8 cellular contexts compared by ENCODE assay signal in genomic region chr6:33207569-33208088, GRCh38. TPM values are rescaled to one million over a fixed set of nuclear protein-coding genes. Genes with fewer than 3 reads are reported as not detected.
DNase-seq lines count a peak whose midpoint lies in the region; ATAC-seq and TF ChIP-seq lines count a peak whose summit lies in the region.

No MANE protein-coding gene starts in this region.

- H4K20me1 ChIP-seq in osteoblast (ENCODE audit: insufficient read depth, low read length): peaks cover 15% of the 10 kb centered on the region

- no peaks in the 10 kb centered on the region for H3K9me3 Mint-ChIP-seq in activated CD8-positive, alpha-beta T cell treated with anti-CD3 and anti-CD28 coated beads, Interleukin-2, amount 10 ng/mL, durations not matched to agents 7 days and 5 days (ENCODE audit: insufficient read depth)

- H3K36me3 Mint-ChIP-seq in activated CD8-positive, alpha-beta T cell treated with anti-CD3 and anti-CD28 coated beads, Interleukin-2, amount 10 ng/mL, durations not matched to agents 7 days and 5 days (ENCODE audit: low read depth): peaks cover 38% of the 10 kb centered on the region

- CTCF ChIA-PET in HEK293T (lab: Yijun Ruan, JAX): no interaction called here
- CTCF ChIA-PET in activated CD8-positive, alpha-beta T cell treated with anti-CD3 and anti-CD28 coated beads, Interleukin-2, amount 10 ng/mL, durations not matched to agents 7 days and 5 days (lab: Charles Lee): interaction anchor here (1.3 to 2.5 kb wide), 7 partner anchors 10 to 369 kb away, joined by 3 to 22 read pairs (median 5); partner anchors contain the start of gene TAP2

- peak overlapping the region; percentile 87 for H3K27ac Mint-ChIP-seq in activated CD8-positive, alpha-beta T cell treated with anti-CD3 and anti-CD28 coated beads, Interleukin-2, amount 10 ng/mL, durations not matched to agents 7 days and 5 days

- peak overlapping the region; percentile 80 for H3K4me3 Mint-ChIP-seq in activated CD8-positive, alpha-beta T cell treated with anti-CD3 and anti-CD28 coated beads, Interleukin-2, amount 10 ng/mL, durations not matched to agents 7 days and 5 days

- peaks cover 1% of the 10 kb centered on the region for H3K27me3 Mint-ChIP-seq in activated CD8-positive, alpha-beta T cell treated with anti-CD3 and anti-CD28 coated beads, Interleukin-2, amount 10 ng/mL, durations not matched to agents 7 days and 5 days (ENCODE audit: low read depth)

- H3K27ac ChIP-seq in osteoblast (ENCODE audit: low read depth, low read length): peak overlapping the region; percentile 95

- peak overlapping the region; percentile 66 for H2AFZ ChIP-seq in osteoblast (ENCODE audit: low read length)

- H3K4me1 ChIP-seq in osteoblast (ENCODE audit: insufficient read depth, low read length): peaks cover 44% of the 10 kb centered on the region

- ATAC-seq in activated CD8-positive, alpha-beta T cell treated with anti-CD3 and anti-CD28 coated beads, Interleukin-2, amount 10 ng/mL, durations not matched to agents 7 days and 5 days: no peak
- ATAC-seq in HG03175 (IDR thresholded peaks at IDR 0.05; ENCODE audit: unreplicated experiment) (no peak), GM18867 (IDR thresholded peaks at IDR 0.05; ENCODE audit: unreplicated experiment) (no peak)

- no peak for TF ChIP-seq CTCF in osteoblast (IDR thresholded peaks at IDR 0.05; ENCODE audit: extremely low read depth, low read depth, low read length)

- peaks cover 26% of the 10 kb centered on the region for H3K79me2 ChIP-seq in osteoblast (ENCODE audit: insufficient read depth, low read length)

- no peaks in the 10 kb centered on the region for H3K9me3 ChIP-seq in osteoblast (ENCODE audit: low read depth, low read length)

- H3K4me2 ChIP-seq in osteoblast (ENCODE audit: insufficient read depth, low read length): peak overlapping the region; percentile 97

- peaks cover 30% of the 10 kb centered on the region for H3K36me3 ChIP-seq in osteoblast (ENCODE audit: insufficient read depth, low read length)

- H3K4me3 ChIP-seq in osteoblast (ENCODE audit: insufficient read depth, low read length): peak overlapping the region; percentile 90

- DNase-seq in AG20443 (ENCODE audit: low spot score) (peak; percentile 71), HEK293T (ENCODE audit: extremely low spot score) (peak; percentile 32), glomerular visceral epithelial cell (ENCODE audit: extremely low spot score) (peak; percentile 42), osteoblast (ENCODE audit: insufficient read length, low spot score, missing footprints) (peak; percentile 95), NCI-H1105 (lab: John Stamatoyannopoulos, UW) (no peak)
- no peak for DNase-seq in activated CD8-positive, alpha-beta T cell treated with anti-CD3 and anti-CD28 coated beads, Interleukin-2, amount 10 ng/mL, durations not matched to agents 7 days and 5 days

- no peaks in the 10 kb centered on the region for H3K27me3 ChIP-seq in osteoblast (ENCODE audit: insufficient read depth, low read length)

- peaks cover 63% of the 10 kb centered on the region for H3K4me1 Mint-ChIP-seq in activated CD8-positive, alpha-beta T cell treated with anti-CD3 and anti-CD28 coated beads, Interleukin-2, amount 10 ng/mL, durations not matched to agents 7 days and 5 days (ENCODE audit: low read depth)

- POLR2A ChIA-PET in HEK293T (lab: Yijun Ruan, JAX): interaction anchor here (0.5 to 5.8 kb wide), 15 partner anchors 8 to 324 kb away, joined by 3 to 64 read pairs (median 5); partner anchors contain the start of genes B3GALT4, RPS18 and VPS52
- POLR2A ChIA-PET in activated CD8-positive, alpha-beta T cell treated with anti-CD3 and anti-CD28 coated beads, Interleukin-2, amount 10 ng/mL, durations not matched to agents 7 days and 5 days (lab: Charles Lee): interaction anchor here (0.6 to 2.2 kb wide), 7 partner anchors 9 to 236 kb away, joined by 3 to 17 read pairs (median 5); partner anchors contain the start of genes RPS18 and VPS52

TF ChIP-seq in HEK293T, 16 proteins besides CTCF, POLR2A, EP300 and RAD21:
- TF ChIP-seq L3MBTL2 (conservative IDR thresholded peaks at IDR 0.05) (no peak), BHLHE40 (IDR thresholded peaks at IDR 0.05; ENCODE audit: borderline replicate concordance) (no peak), TARDBP (IDR thresholded peaks at IDR 0.05) (no peak), FOXM1 (IDR thresholded peaks at IDR 0.05; ENCODE audit: borderline replicate concordance) (no peak), HDGF (IDR thresholded peaks at IDR 0.05; ENCODE audit: borderline replicate concordance) (no peak), ZNF384 (IDR thresholded peaks at IDR 0.05) (no peak), CTBP1 (IDR thresholded peaks at IDR 0.05; ENCODE audit: borderline replicate concordance) (no peak), SUZ12 (IDR thresholded peaks at IDR 0.05) (no peak), FOXK2 (IDR thresholded peaks at IDR 0.05) (no peak), ELF4 (IDR thresholded peaks at IDR 0.05) (no peak), FOXA1 (IDR thresholded peaks at IDR 0.05) (no peak), SP1 (IDR thresholded peaks at IDR 0.05) (no peak), NFRKB (IDR thresholded peaks at IDR 0.05) (no peak), ARNT (IDR thresholded peaks at IDR 0.05) (no peak)
- TF ChIP-seq, protein P1, sequence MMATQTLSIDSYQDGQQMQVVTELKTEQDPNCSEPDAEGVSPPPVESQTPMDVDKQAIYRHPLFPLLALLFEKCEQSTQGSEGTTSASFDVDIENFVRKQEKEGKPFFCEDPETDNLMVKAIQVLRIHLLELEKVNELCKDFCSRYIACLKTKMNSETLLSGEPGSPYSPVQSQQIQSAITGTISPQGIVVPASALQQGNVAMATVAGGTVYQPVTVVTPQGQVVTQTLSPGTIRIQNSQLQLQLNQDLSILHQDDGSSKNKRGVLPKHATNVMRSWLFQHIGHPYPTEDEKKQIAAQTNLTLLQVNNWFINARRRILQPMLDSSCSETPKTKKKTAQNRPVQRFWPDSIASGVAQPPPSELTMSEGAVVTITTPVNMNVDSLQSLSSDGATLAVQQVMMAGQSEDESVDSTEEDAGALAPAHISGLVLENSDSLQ (IDR thresholded peaks at IDR 0.05): no peak
TF ChIP-seq in HEK293T: peak in this region for 0.

RNA-seq across cellular contexts. Expression of gene RING1, which starts 0.7 kb away (rescaled TPM):
- total RNA-seq in activated CD8-positive, alpha-beta T cell treated with anti-CD3 and anti-CD28 coated beads, Interleukin-2, amount 10 ng/mL, durations not matched to agents 7 days and 5 days: 10 to 100 TPM; 39.8 to 44.6 TPM
- 34.0 and 34.2 TPM in 2 replicates for total RNA-seq in osteoblast

RNA-seq across cellular contexts. Expression of gene HSD17B8, which starts 3.2 kb away (rescaled TPM):
- 10 to 100 TPM; 13.9 to 14.1 TPM for total RNA-seq in activated CD8-positive, alpha-beta T cell treated with anti-CD3 and anti-CD28 coated beads, Interleukin-2, amount 10 ng/mL, durations not matched to agents 7 days and 5 days
- 2.7 and 3.3 TPM in 2 replicates for total RNA-seq in osteoblast

RNA-seq across cellular contexts. Expression of gene SLC39A7, which starts 7.0 kb away (rescaled TPM):
- total RNA-seq in activated CD8-positive, alpha-beta T cell treated with anti-CD3 and anti-CD28 coated beads, Interleukin-2, amount 10 ng/mL, durations not matched to agents 7 days and 5 days: 10 to 100 TPM; 45.6 to 50.8 TPM
- 108 and 109 TPM in 2 replicates for total RNA-seq in osteoblast

RNA-seq across cellular contexts. Expression of gene RXRB, which starts 7.2 kb away (rescaled TPM):
- 10 to 100 TPM; 33.5 to 34.5 TPM for total RNA-seq in activated CD8-positive, alpha-beta T cell treated with anti-CD3 and anti-CD28 coated beads, Interleukin-2, amount 10 ng/mL, durations not matched to agents 7 days and 5 days
- 19.2 and 20.9 TPM in 2 replicates for total RNA-seq in osteoblast

RNA-seq across cellular contexts. Expression of gene COL11A2, which starts 15.4 kb away (rescaled TPM):
- total RNA-seq in activated CD8-positive, alpha-beta T cell treated with anti-CD3 and anti-CD28 coated beads, Interleukin-2, amount 10 ng/mL, durations not matched to agents 7 days and 5 days: under 1 TPM; 0.71 to 0.83 TPM
- total RNA-seq in osteoblast: 1.8 TPM in 2 replicates

Comparison
In these comparisons a context has a peak if more than half of its experiments do, and no peak if none do; other contexts are left out.
1. DNase-seq: peak in AG20443 (single experiment), HEK293T (single experiment), glomerular visceral epithelial cell (single experiment) and osteoblast (single experiment); none in activated CD8-positive, alpha-beta T cell treated with anti-CD3 and anti-CD28 coated beads, Interleukin-2, amount 10 ng/mL, durations not matched to agents 7 days and 5 days (single experiment) and NCI-H1105 (single experiment).